ENCODE assay signal across 8 cellular contexts in the genomic region with DNA sequence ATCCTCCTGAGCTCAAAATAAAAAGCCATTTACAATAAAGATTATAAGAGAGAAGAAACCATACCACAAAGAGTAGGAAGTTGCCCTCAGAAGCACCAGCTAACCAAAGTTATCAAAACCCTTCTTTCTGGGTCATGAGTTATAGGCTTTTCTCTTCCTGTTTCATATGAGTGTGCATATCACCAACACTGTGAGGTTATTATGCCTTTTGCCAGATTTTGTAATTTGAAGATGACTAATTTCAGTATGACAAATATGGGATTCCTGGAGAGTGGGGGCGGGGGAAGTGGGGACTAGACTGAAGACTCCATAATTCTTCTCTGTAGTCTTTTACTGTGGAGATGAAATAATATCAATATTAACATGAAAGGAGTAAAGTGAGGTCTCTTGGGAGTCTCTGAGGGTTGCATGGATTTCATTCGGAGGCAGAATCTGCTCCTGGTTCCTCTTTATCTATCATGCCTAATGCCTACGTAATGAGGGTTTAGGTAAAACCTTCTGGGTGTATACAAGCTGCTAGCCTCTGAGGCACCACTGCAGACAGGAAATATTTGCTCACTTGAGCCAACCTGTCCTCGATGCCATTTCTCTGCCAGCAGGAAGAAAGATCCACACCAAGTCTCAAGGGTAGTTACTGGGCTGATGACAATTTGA. TPM values are rescaled to one million over a fixed set of nuclear protein-coding genes. Genes with fewer than 3 reads are reported as not detected.
DNase-seq lines count a peak whose midpoint lies in the region; ATAC-seq and TF ChIP-seq lines count a peak whose summit lies in the region.

No MANE protein-coding gene starts in this region.

- no peaks in the 10 kb centered on the region for H3K27me3 Mint-ChIP-seq in activated naive CD4-positive, alpha-beta T cell treated with anti-CD3 and anti-CD28 coated beads, Interleukin-2, amount 10 ng/mL, durations not matched to agents 7 days and 5 days

- no peaks in the 10 kb centered on the region for H3K9me3 Mint-ChIP-seq in activated naive CD4-positive, alpha-beta T cell treated with anti-CD3 and anti-CD28 coated beads, Interleukin-2, amount 10 ng/mL, durations not matched to agents 7 days and 5 days

- H3K4me3 ChIP-seq in GM12875 (ENCODE audit: low read depth, low read length): peak overlapping the region; percentile 65
- H3K4me3 ChIP-seq in left ventricle myocardium inferior: no peak overlapping the region

- H3K36me3 Mint-ChIP-seq in activated naive CD4-positive, alpha-beta T cell treated with anti-CD3 and anti-CD28 coated beads, Interleukin-2, amount 10 ng/mL, durations not matched to agents 7 days and 5 days: peaks cover 35% of the 10 kb centered on the region

- CTCF ChIA-PET in activated naive CD4-positive, alpha-beta T cell treated with anti-CD3 and anti-CD28 coated beads, Interleukin-2, amount 10 ng/mL, durations not matched to agents 7 days and 5 days (lab: Charles Lee): interaction anchor here (1.0 to 2.2 kb wide), 5 partner anchors 8 to 612 kb away, joined by 3 to 10 read pairs (median 3); no protein-coding TSS in a partner anchor

- peaks cover 62% of the 10 kb centered on the region for H3K4me1 Mint-ChIP-seq in activated naive CD4-positive, alpha-beta T cell treated with anti-CD3 and anti-CD28 coated beads, Interleukin-2, amount 10 ng/mL, durations not matched to agents 7 days and 5 days

- TF ChIP-seq CTCF in GM12875 (IDR thresholded peaks at IDR 0.05; ENCODE audit: borderline replicate concordance, insufficient read depth, low read depth, low read length): no peak
- TF ChIP-seq CTCF in left ventricle myocardium inferior (IDR thresholded peaks at IDR 0.05; ENCODE audit: borderline replicate concordance): no peak

- H3K27me3 ChIP-seq in left ventricle myocardium inferior (ENCODE audit: low read depth): no peaks in the 10 kb centered on the region

- H3K4me1 ChIP-seq in left ventricle myocardium inferior: peaks cover 50% of the 10 kb centered on the region

- DNase-seq in RPMI7951 (ENCODE audit: low read depth) (peak; percentile 89), left ventricle myocardium inferior (peak; percentile 47), NCI-H146 treated with DMSO at 0.1 percent for 48 hours (lab: John Stamatoyannopoulos, UW; ENCODE audit: unreplicated experiment) (no peak), mucosa of gallbladder (ENCODE audit: low spot score) (no peak)
- peak; percentile 49 for DNase-seq in activated naive CD4-positive, alpha-beta T cell treated with anti-CD3 and anti-CD28 coated beads, Interleukin-2, amount 10 ng/mL, durations not matched to agents 7 days and 5 days
- DNase-seq in stimulated activated CD4-positive, alpha-beta T cell treated with anti-CD3 and anti-CD28 coated beads, Interleukin-4, amount 100 ng/mL, for 48 hours (ENCODE audit: low read depth in 2 of 2): peak; percentile 64 to 66

- H3K27ac Mint-ChIP-seq in activated naive CD4-positive, alpha-beta T cell treated with anti-CD3 and anti-CD28 coated beads, Interleukin-2, amount 10 ng/mL, durations not matched to agents 7 days and 5 days: peak overlapping the region; percentile 100

- peak; percentile 25 for ATAC-seq in HG02973 (IDR thresholded peaks at IDR 0.05; ENCODE audit: unreplicated experiment)

- H3K4me3 Mint-ChIP-seq in activated naive CD4-positive, alpha-beta T cell treated with anti-CD3 and anti-CD28 coated beads, Interleukin-2, amount 10 ng/mL, durations not matched to agents 7 days and 5 days: peak overlapping the region; percentile 86

- intact Hi-C loops in left ventricle myocardium inferior (cut with micrococcal nuclease): no loop called here

- H3K9me3 ChIP-seq in left ventricle myocardium inferior (replicated peaks): no peaks in the 10 kb centered on the region

- peak overlapping the region; percentile 51 for H3K27ac ChIP-seq in left ventricle myocardium inferior (replicated peaks)

- H3K36me3 ChIP-seq in left ventricle myocardium inferior: peaks cover 17% of the 10 kb centered on the region

RNA-seq across cellular contexts. Expression of gene LPXN, which starts 2.1 kb away (rescaled TPM):
- 147 and 149 TPM in 2 replicates for total RNA-seq in RPMI7951 (2014; rRNA removed; shearing (Covaris generic))
- total RNA-seq in left ventricle myocardium inferior (4.4 TPM), mucosa of gallbladder (11.8 TPM)

RNA-seq across cellular contexts. Expression of gene ZFP91, which starts 5.3 kb away (rescaled TPM):
- total RNA-seq in RPMI7951 (2014; rRNA removed; shearing (Covaris generic)): 64.2 and 77.3 TPM in 2 replicates
- total RNA-seq in left ventricle myocardium inferior: 60.5 TPM
- total RNA-seq in mucosa of gallbladder: 46.9 TPM

RNA-seq across cellular contexts. Expression of gene CNTF, which starts 48.9 kb away (rescaled TPM):
- total RNA-seq in RPMI7951 (2014; rRNA removed; shearing (Covaris generic)): 1.8 and 3.0 TPM in 2 replicates
- total RNA-seq in left ventricle myocardium inferior: 0.93 TPM
- 0.60 TPM for total RNA-seq in mucosa of gallbladder

Comparison
In these comparisons a context has a peak if more than half of its experiments do, and no peak if none do; other contexts are left out.
1. DNase-seq: peak in RPMI7951 (single experiment), activated naive CD4-positive, alpha-beta T cell treated with anti-CD3 and anti-CD28 coated beads, Interleukin-2, amount 10 ng/mL, durations not matched to agents 7 days and 5 days (single experiment), left ventricle myocardium inferior (single experiment) and stimulated activated CD4-positive, alpha-beta T cell treated with anti-CD3 and anti-CD28 coated beads, Interleukin-4, amount 100 ng/mL, for 48 hours (2 of 2); none in NCI-H146 treated with DMSO at 0.1 percent for 48 hours (single experiment) and mucosa of gallbladder (single experiment).
2. RNA of gene LPXN, which starts 2.1 kb away (total RNA-seq): 147 to 149 TPM in RPMI7951; 11.8 TPM in mucosa of gallbladder (single experiment) and 4.4 TPM in left ventricle myocardium inferior (single experiment); every median in the first group is over 10 times any median in the second.